9 cellular contexts compared by ENCODE assay signal in the genomic region with DNA sequence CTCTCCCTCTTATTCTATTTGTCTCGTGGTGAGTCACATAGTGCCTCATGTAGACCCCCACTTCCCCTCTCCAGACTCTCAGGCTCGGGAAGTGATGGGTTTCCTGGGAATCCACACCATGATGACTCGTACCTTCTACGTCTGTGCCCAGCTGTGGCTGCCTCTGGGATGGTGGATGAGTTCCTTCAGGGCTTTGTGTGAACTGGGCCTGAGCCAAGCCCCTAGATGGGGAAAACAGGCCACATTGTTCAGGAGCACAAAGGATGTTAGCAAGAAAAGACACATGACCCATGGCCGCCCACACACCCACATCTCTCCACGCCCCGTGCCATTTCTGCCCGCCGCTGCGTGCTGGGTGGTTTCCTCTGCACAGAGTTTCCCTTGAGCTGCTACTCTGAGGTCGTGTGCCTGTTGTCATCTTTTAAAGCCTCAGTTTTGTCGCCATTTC. TPM values are rescaled to one million over a fixed set of nuclear protein-coding genes. Genes with fewer than 3 reads are reported as not detected.
DNase-seq lines count a peak whose midpoint lies in the region; ATAC-seq and TF ChIP-seq lines count a peak whose summit lies in the region.
"Had no signal": no experiment of that assay in that cellular context is flagged by ENCODE, and none has a peak within 500 bp of the region (broad histone marks: within the 10 kb centered on the region; RNA-seq: fewer than 3 reads in every experiment).

No MANE protein-coding gene starts in this region.

- peaks cover 48 to 59% (median 55%) of the 10 kb centered on the region in 3 donors for H3K4me1 Mint-ChIP-seq in IgD-negative memory B cell
- peaks cover 63% of the 10 kb centered on the region for H3K4me1 Mint-ChIP-seq in activated T-helper 1 cell treated with anti-CD3 and anti-CD28 coated beads, Interleukin-12 subunit alpha, Interleukin-12 subunit beta, Interleukin-2, Interleukin-4 antibody, amounts not matched to agents 30 ng/mL and 10 ng/mL and 1 ng/mL, durations not matched to agents 14 hours and 24 hours and 36 hours (ENCODE audit: low read depth)

- H3K36me3 Mint-ChIP-seq in IgD-negative memory B cell: peaks cover 12% of the 10 kb centered on the region
- H3K36me3 Mint-ChIP-seq in activated T-helper 1 cell treated with anti-CD3 and anti-CD28 coated beads, Interleukin-12 subunit alpha, Interleukin-12 subunit beta, Interleukin-2, Interleukin-4 antibody, amounts not matched to agents 30 ng/mL and 10 ng/mL and 1 ng/mL, durations not matched to agents 14 hours and 24 hours and 36 hours (ENCODE audit: low read depth): peaks cover 38% of the 10 kb centered on the region

- H3K9me3 Mint-ChIP-seq in IgD-negative memory B cell: no peaks in the 10 kb centered on the region
- H3K9me3 Mint-ChIP-seq in activated T-helper 1 cell treated with anti-CD3 and anti-CD28 coated beads, Interleukin-12 subunit alpha, Interleukin-12 subunit beta, Interleukin-2, Interleukin-4 antibody, amounts not matched to agents 30 ng/mL and 10 ng/mL and 1 ng/mL, durations not matched to agents 14 hours and 24 hours and 36 hours: no peaks in the 10 kb centered on the region

- no peak for TF ChIP-seq CTCF in fibroblast of pulmonary artery (IDR thresholded peaks at IDR 0.05; ENCODE audit: low read length, missing control alignments)
- TF ChIP-seq CTCF in parathyroid adenoma (IDR thresholded peaks at IDR 0.05): no peak
- no peak for TF ChIP-seq CTCF in smooth muscle cell (IDR thresholded peaks at IDR 0.05; ENCODE audit: borderline replicate concordance, insufficient read depth, poor library complexity, severe bottlenecking)

- no peaks in the 10 kb centered on the region for H3F3A ChIP-seq in smooth muscle cell (ENCODE audit: low read depth)

- no peak overlapping the region for H3K4me2 ChIP-seq in parathyroid adenoma (ENCODE audit: low read length)
- H3K4me2 ChIP-seq in smooth muscle cell: no peak overlapping the region

- no peaks in the 10 kb centered on the region for H3K36me3 ChIP-seq in parathyroid adenoma (ENCODE audit: control insufficient read depth, insufficient read depth, low read length)
- H3K36me3 ChIP-seq in smooth muscle cell (ENCODE audit: low read depth): no peaks in the 10 kb centered on the region

- intact Hi-C loops in activated T-helper 1 cell treated with anti-CD3 and anti-CD28 coated beads, Interleukin-12 subunit alpha, Interleukin-12 subunit beta, Interleukin-2, Interleukin-4 antibody, amounts not matched to agents 30 ng/mL and 10 ng/mL and 1 ng/mL, durations not matched to agents 14 hours and 24 hours and 36 hours (cut with micrococcal nuclease): no loop called here

- peak; percentile 83 for ATAC-seq in GM19463 (IDR thresholded peaks at IDR 0.05; ENCODE audit: unreplicated experiment)

- 53% methylated on average over 12 of the region's 12 CpGs for WGBS in smooth muscle cell (ENCODE audit: low lambda C conversion rate)

- no peaks in the 10 kb centered on the region for H4K20me1 ChIP-seq in smooth muscle cell (ENCODE audit: low read depth)

- peak; percentile 71 for DNase-seq in A172 (ENCODE audit: low spot score)
- peak; percentile 52 for DNase-seq in activated T-helper 1 cell treated with anti-CD3 and anti-CD28 coated beads, Interleukin-12 subunit alpha, Interleukin-12 subunit beta, Interleukin-2, Interleukin-4 antibody, amounts not matched to agents 30 ng/mL and 10 ng/mL and 1 ng/mL, durations not matched to agents 14 hours and 24 hours and 36 hours (ENCODE audit: low spot score)
- DNase-seq in fibroblast of pulmonary artery (ENCODE audit: low read depth): peak; percentile 99
- no peak for DNase-seq in KBM-7
- DNase-seq in smooth muscle cell (lab: John Stamatoyannopoulos, UW; ENCODE audit: unreplicated experiment): no peak
- DNase-seq: DND-41 had no signal

- H3K4me1 ChIP-seq in parathyroid adenoma (peaks cover 2% of the 10 kb centered on the region), smooth muscle cell (ENCODE audit: low read depth) (no peaks in the 10 kb centered on the region)

- no peaks in the 10 kb centered on the region for H3K79me2 ChIP-seq in parathyroid adenoma
- no peaks in the 10 kb centered on the region for H3K79me2 ChIP-seq in smooth muscle cell (ENCODE audit: low read depth)

- H3K9me3 ChIP-seq in parathyroid adenoma (ENCODE audit: control insufficient read depth, low read length) (no peaks in the 10 kb centered on the region), smooth muscle cell (replicated peaks; ENCODE audit: low read depth) (no peaks in the 10 kb centered on the region)

- H3K27me3 ChIP-seq in parathyroid adenoma (ENCODE audit: control insufficient read depth, insufficient read depth, low read length) (no peaks in the 10 kb centered on the region), smooth muscle cell (ENCODE audit: low read depth) (no peaks in the 10 kb centered on the region)

- peak overlapping the region; percentile 51 to 92 (median 86) for H3K27ac Mint-ChIP-seq in IgD-negative memory B cell
- peak overlapping the region; percentile 85 for H3K27ac Mint-ChIP-seq in activated T-helper 1 cell treated with anti-CD3 and anti-CD28 coated beads, Interleukin-12 subunit alpha, Interleukin-12 subunit beta, Interleukin-2, Interleukin-4 antibody, amounts not matched to agents 30 ng/mL and 10 ng/mL and 1 ng/mL, durations not matched to agents 14 hours and 24 hours and 36 hours

- H2AFZ ChIP-seq in parathyroid adenoma (peak overlapping the region; percentile 29), smooth muscle cell (ENCODE audit: low read depth) (no peak overlapping the region)

- H3K27me3 Mint-ChIP-seq in IgD-negative memory B cell: no peaks in the 10 kb centered on the region
- no peaks in the 10 kb centered on the region for H3K27me3 Mint-ChIP-seq in activated T-helper 1 cell treated with anti-CD3 and anti-CD28 coated beads, Interleukin-12 subunit alpha, Interleukin-12 subunit beta, Interleukin-2, Interleukin-4 antibody, amounts not matched to agents 30 ng/mL and 10 ng/mL and 1 ng/mL, durations not matched to agents 14 hours and 24 hours and 36 hours (ENCODE audit: insufficient read depth)

- peak overlapping the region; percentile 47 for H3K27ac ChIP-seq in parathyroid adenoma
- H3K27ac ChIP-seq in smooth muscle cell (ENCODE audit: low read depth): no peak overlapping the region

- in situ Hi-C loops in KBM-7 (cut with MboI; ENCODE audit: low pct_unique_long_range_greater_than_20kb, low sequenced_read_pairs): no loop called here

- H3K4me3 Mint-ChIP-seq in IgD-negative memory B cell: peak overlapping the region; percentile 10 to 91 (median 76)
- peak overlapping the region; percentile 78 for H3K4me3 Mint-ChIP-seq in activated T-helper 1 cell treated with anti-CD3 and anti-CD28 coated beads, Interleukin-12 subunit alpha, Interleukin-12 subunit beta, Interleukin-2, Interleukin-4 antibody, amounts not matched to agents 30 ng/mL and 10 ng/mL and 1 ng/mL, durations not matched to agents 14 hours and 24 hours and 36 hours

- no peak overlapping the region for H3K9ac ChIP-seq in parathyroid adenoma
- no peak overlapping the region for H3K9ac ChIP-seq in smooth muscle cell (ENCODE audit: low read depth)

- H3K4me3 ChIP-seq in fibroblast of pulmonary artery (replicated peaks; ENCODE audit: low read depth, low read length) (no peak overlapping the region), parathyroid adenoma (ENCODE audit: low read depth, low read length) (no peak overlapping the region), smooth muscle cell (no peak overlapping the region)

RNA-seq across cellular contexts. Expression of a gene that starts 10.5 kb away (rescaled TPM):
- 3.8 and 7.7 TPM in 2 replicates for total RNA-seq in A172 (2014; rRNA removed; shearing (Covaris generic))
- polyA plus RNA-seq in IgD-negative memory B cell: 760 TPM
- 31.2 and 34.9 TPM in 2 replicates for total RNA-seq in activated T-helper 1 cell treated with anti-CD3 and anti-CD28 coated beads, Interleukin-12 subunit alpha, Interleukin-12 subunit beta, Interleukin-2, Interleukin-4 antibody, amounts not matched to agents 30 ng/mL and 10 ng/mL and 1 ng/mL, durations not matched to agents 14 hours and 24 hours and 36 hours
- 0.81 and 1.2 TPM in 2 replicates for total RNA-seq in smooth muscle cell
- polyA plus RNA-seq in smooth muscle cell: 1.1 and 2.6 TPM in 2 replicates

RNA-seq across cellular contexts. Expression of a gene that starts 28.2 kb away (rescaled TPM):
- total RNA-seq in A172 (2014; rRNA removed; shearing (Covaris generic)): 32.7 and 37.0 TPM in 2 replicates
- polyA plus RNA-seq in IgD-negative memory B cell: 40.8 TPM
- total RNA-seq in activated T-helper 1 cell treated with anti-CD3 and anti-CD28 coated beads, Interleukin-12 subunit alpha, Interleukin-12 subunit beta, Interleukin-2, Interleukin-4 antibody, amounts not matched to agents 30 ng/mL and 10 ng/mL and 1 ng/mL, durations not matched to agents 14 hours and 24 hours and 36 hours: 74.2 and 76.4 TPM in 2 replicates
- total RNA-seq in smooth muscle cell: 44.5 and 50.1 TPM in 2 replicates
- 53.3 and 57.6 TPM in 2 replicates for polyA plus RNA-seq in smooth muscle cell

Comparison
In these comparisons a context has a peak if more than half of its experiments do, and no peak if none do; other contexts are left out.
1. DNase-seq: peak in A172 (single experiment), activated T-helper 1 cell treated with anti-CD3 and anti-CD28 coated beads, Interleukin-12 subunit alpha, Interleukin-12 subunit beta, Interleukin-2, Interleukin-4 antibody, amounts not matched to agents 30 ng/mL and 10 ng/mL and 1 ng/mL, durations not matched to agents 14 hours and 24 hours and 36 hours (single experiment) and fibroblast of pulmonary artery (single experiment); none in KBM-7 (single experiment) and smooth muscle cell (single experiment).